10 cellular contexts compared by ENCODE assay signal in the genomic region with DNA sequence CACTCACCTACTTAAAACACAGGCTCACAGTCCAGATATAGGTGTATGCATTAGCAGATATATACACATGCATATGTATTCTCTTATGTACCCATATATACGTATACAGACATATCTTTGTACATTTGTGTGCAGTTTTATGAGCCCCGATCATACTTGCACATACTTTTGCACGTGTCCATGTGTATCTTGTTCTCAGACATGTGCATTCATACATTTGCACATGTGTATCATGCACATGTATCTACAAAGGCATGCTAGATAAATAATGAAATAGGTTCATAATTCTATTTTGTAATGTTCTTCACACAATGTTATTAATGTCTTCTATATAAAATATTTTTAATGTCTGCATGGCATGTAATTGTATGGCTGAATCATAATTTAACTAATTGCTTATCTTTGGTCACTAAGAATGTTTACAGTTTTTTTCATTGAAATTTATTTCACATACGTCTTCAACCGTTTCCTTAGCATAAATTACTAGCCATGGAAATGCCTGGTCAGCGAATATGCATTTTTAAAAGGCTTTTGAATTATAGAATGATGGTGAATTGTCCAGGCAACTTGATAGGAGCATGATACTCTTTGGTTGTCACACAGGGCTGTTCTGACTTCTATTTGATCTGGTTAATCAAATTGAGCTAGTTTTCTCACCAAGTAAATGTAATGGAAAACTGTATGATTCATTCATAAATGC. TPM values are rescaled to one million over a fixed set of nuclear protein-coding genes. Genes with fewer than 3 reads are reported as not detected.
DNase-seq lines count a peak whose midpoint lies in the region; ATAC-seq and TF ChIP-seq lines count a peak whose summit lies in the region.
"Had no signal": no experiment of that assay in that cellular context is flagged by ENCODE, and none has a peak within 500 bp of the region (broad histone marks: within the 10 kb centered on the region; RNA-seq: fewer than 3 reads in every experiment).

No MANE protein-coding gene starts in this region.

- POLR2A ChIA-PET in activated CD8-positive, alpha-beta T cell treated with anti-CD3 and anti-CD28 coated beads for 36 hours (lab: Charles Lee), result interaction anchor here (0.8 to 6.1 kb wide), 5 partner anchors 9 to 98 kb away, joined by 3 to 129 read pairs (median 5); partner anchors contain the start of gene GNPDA1

- peaks cover 2% of the 10 kb centered on the region for H3K9me3 Mint-ChIP-seq in activated naive CD4-positive, alpha-beta T cell treated with anti-CD3 and anti-CD28 coated beads for 36 hours
- peaks cover 7% of the 10 kb centered on the region for H3K9me3 Mint-ChIP-seq in activated CD8-positive, alpha-beta T cell treated with anti-CD3 and anti-CD28 coated beads for 36 hours
- peaks cover 4% of the 10 kb centered on the region for H3K9me3 Mint-ChIP-seq in glutamatergic neuron (ENCODE audit: unreplicated experiment)

- H4K8ac ChIP-seq in trophoblast cell (ENCODE audit: low read depth, low read length), result no peak overlapping the region

- H3K4me1 ChIP-seq in thoracic aorta (ENCODE audit: control insufficient read depth in 1 of 2, low read depth in 2 of 2) (peaks cover 30 to 70% of the 10 kb centered on the region in 2 donors), trophoblast cell (ENCODE audit: control insufficient read depth in 1 of 2, insufficient read depth in 2 of 2, low read length in 2 of 2) (peaks cover 0 to 2% of the 10 kb centered on the region in 2 experiments)

- no peaks in the 10 kb centered on the region for H3K27me3 ChIP-seq in thoracic aorta (replicated peaks; ENCODE audit: insufficient read depth)
- no peaks in the 10 kb centered on the region for H3K27me3 ChIP-seq in trophoblast cell (ENCODE audit: insufficient read depth, low read length)

- no CpG with 5 or more reads among the region's 6 CpGs for WGBS in trophoblast cell (ENCODE audit: extremely low coverage, insufficient coverage, insufficient read length)

- intact Hi-C loops in activated naive CD4-positive, alpha-beta T cell treated with anti-CD3 and anti-CD28 coated beads for 36 hours (cut with micrococcal nuclease), result loop anchor here (1.0 to 2.0 kb wide), 2 partner anchors 7 to 18 kb away; no protein-coding TSS in a partner anchor
- intact Hi-C loops in activated CD8-positive, alpha-beta T cell treated with anti-CD3 and anti-CD28 coated beads for 36 hours (cut with micrococcal nuclease), result no loop called here

- no peak overlapping the region for H3K18ac ChIP-seq in trophoblast cell (ENCODE audit: low read length)

- H2BK120ac ChIP-seq in trophoblast cell (ENCODE audit: insufficient read depth, low read length, poor library complexity), result no peak overlapping the region

- no peaks in the 10 kb centered on the region for H3K27me3 Mint-ChIP-seq in activated naive CD4-positive, alpha-beta T cell treated with anti-CD3 and anti-CD28 coated beads for 36 hours (ENCODE audit: low read depth)
- no peaks in the 10 kb centered on the region for H3K27me3 Mint-ChIP-seq in activated CD8-positive, alpha-beta T cell treated with anti-CD3 and anti-CD28 coated beads for 36 hours
- H3K27me3 Mint-ChIP-seq in glutamatergic neuron (ENCODE audit: unreplicated experiment), result peaks cover 6% of the 10 kb centered on the region

- no peak overlapping the region for H3K4me2 ChIP-seq in trophoblast cell (ENCODE audit: low read length)

- H3K36me3 ChIP-seq in thoracic aorta (no peaks in the 10 kb centered on the region), trophoblast cell (ENCODE audit: control insufficient read depth in 1 of 2, insufficient read depth in 2 of 2, low read length in 2 of 2) (no peaks in the 10 kb centered on the region)

- ATAC-seq in activated CD8-positive, alpha-beta T cell treated with anti-CD3 and anti-CD28 coated beads for 36 hours, result no peak
- no peak for ATAC-seq in thoracic aorta (ENCODE audit: insufficient number of reproducible peaks, low FRiP score, low read depth)
- ATAC-seq in HG02798 (IDR thresholded peaks at IDR 0.05; ENCODE audit: poor library complexity, unreplicated experiment), result no peak

- peak overlapping the region; percentile 87 for H3K4me3 Mint-ChIP-seq in activated naive CD4-positive, alpha-beta T cell treated with anti-CD3 and anti-CD28 coated beads for 36 hours
- H3K4me3 Mint-ChIP-seq in activated CD8-positive, alpha-beta T cell treated with anti-CD3 and anti-CD28 coated beads for 36 hours, result peak overlapping the region; percentile 93
- H3K4me3 Mint-ChIP-seq in glutamatergic neuron (ENCODE audit: unreplicated experiment), result peak overlapping the region; percentile 96

- H3K4me3 ChIP-seq in thoracic aorta (peak overlapping the region; percentile 89), trophoblast cell (ENCODE audit: low read depth, low read length) (no peak overlapping the region)

- H3K4me1 Mint-ChIP-seq in activated naive CD4-positive, alpha-beta T cell treated with anti-CD3 and anti-CD28 coated beads for 36 hours (ENCODE audit: low read depth), result peaks cover 69% of the 10 kb centered on the region
- H3K4me1 Mint-ChIP-seq in activated CD8-positive, alpha-beta T cell treated with anti-CD3 and anti-CD28 coated beads for 36 hours (ENCODE audit: low read depth), result peaks cover 66% of the 10 kb centered on the region
- peaks cover 8% of the 10 kb centered on the region for H3K4me1 Mint-ChIP-seq in glutamatergic neuron (ENCODE audit: low read depth, unreplicated experiment)

- no peak for DNase-seq in activated naive CD4-positive, alpha-beta T cell treated with anti-CD3 and anti-CD28 coated beads for 36 hours
- DNase-seq in activated naive CD4-positive, alpha-beta T cell (lab: John Stamatoyannopoulos, UW), result no peak
- no peak for DNase-seq in activated CD8-positive, alpha-beta T cell treated with anti-CD3 and anti-CD28 coated beads for 36 hours
- DNase-seq in glutamatergic neuron, result no peak
- DNase-seq in thoracic aorta (ENCODE audit: low spot score), result no peak
- no peak for DNase-seq in trophoblast cell
- no peak for DNase-seq in amniotic stem cell (lab: John Stamatoyannopoulos, UW)
- DNase-seq: NCI-H1930, WERI-Rb-1 had no signal

- no peak overlapping the region for H2BK5ac ChIP-seq in trophoblast cell (ENCODE audit: low read depth, low read length, poor library complexity)

- peak overlapping the region; percentile 95 for H3K27ac Mint-ChIP-seq in activated naive CD4-positive, alpha-beta T cell treated with anti-CD3 and anti-CD28 coated beads for 36 hours
- H3K27ac Mint-ChIP-seq in activated CD8-positive, alpha-beta T cell treated with anti-CD3 and anti-CD28 coated beads for 36 hours, result peak overlapping the region; percentile 95
- no peak overlapping the region for H3K27ac Mint-ChIP-seq in glutamatergic neuron (ENCODE audit: unreplicated experiment)

- H3K14ac ChIP-seq in trophoblast cell (ENCODE audit: low read length), result no peak overlapping the region

- H2AFZ ChIP-seq in trophoblast cell (ENCODE audit: insufficient read depth, low read length, poor library complexity), result no peak overlapping the region

- peaks cover 46% of the 10 kb centered on the region for H3K36me3 Mint-ChIP-seq in activated naive CD4-positive, alpha-beta T cell treated with anti-CD3 and anti-CD28 coated beads for 36 hours (ENCODE audit: low read depth)
- H3K36me3 Mint-ChIP-seq in activated CD8-positive, alpha-beta T cell treated with anti-CD3 and anti-CD28 coated beads for 36 hours (ENCODE audit: low read depth), result peaks cover 54% of the 10 kb centered on the region
- H3K36me3 Mint-ChIP-seq in glutamatergic neuron (ENCODE audit: unreplicated experiment), result no peaks in the 10 kb centered on the region

- no peak overlapping the region for H3K23ac ChIP-seq in trophoblast cell (ENCODE audit: low read length)

- H3K79me1 ChIP-seq in trophoblast cell (ENCODE audit: low read length), result peaks cover 5% of the 10 kb centered on the region

- H3K27ac ChIP-seq in thoracic aorta (no peak overlapping the region), trophoblast cell (ENCODE audit: low read depth, low read length) (no peak overlapping the region)

- no peak for TF ChIP-seq CTCF in activated CD8-positive, alpha-beta T cell treated with anti-CD3 and anti-CD28 coated beads for 36 hours (IDR thresholded peaks at IDR 0.05)
- no peak for TF ChIP-seq CTCF in glutamatergic neuron (IDR thresholded peaks at IDR 0.05; ENCODE audit: partially characterized antibody, unreplicated experiment)
- no peak for TF ChIP-seq CTCF in thoracic aorta (IDR thresholded peaks at IDR 0.05)

- no peaks in the 10 kb centered on the region for H3K9me3 ChIP-seq in thoracic aorta
- H3K9me3 ChIP-seq in trophoblast cell (ENCODE audit: insufficient read depth, low read depth, low read length), result no peaks in the 10 kb centered on the region

- CTCF ChIA-PET in activated naive CD4-positive, alpha-beta T cell treated with anti-CD3 and anti-CD28 coated beads for 36 hours (lab: Charles Lee), result interaction anchor here (0.7 to 7.7 kb wide), 12 partner anchors 13 to 120 kb away, joined by 3 to 121 read pairs (median 5); partner anchors contain the start of gene GNPDA1
- CTCF ChIA-PET in activated CD8-positive, alpha-beta T cell treated with anti-CD3 and anti-CD28 coated beads for 36 hours (lab: Charles Lee), result interaction anchor here (0.7 to 4.2 kb wide), 6 partner anchors 29 to 142 kb away, joined by 3 to 57 read pairs (median 14); partner anchors contain the start of genes GNPDA1 and RNF14

- H4K91ac ChIP-seq in trophoblast cell (ENCODE audit: low read depth, low read length), result no peak overlapping the region

- H3K79me2 ChIP-seq in trophoblast cell (ENCODE audit: control insufficient read depth, insufficient read depth, low read length, poor library complexity), result peaks cover 5% of the 10 kb centered on the region

- no peak overlapping the region for H2BK12ac ChIP-seq in trophoblast cell (ENCODE audit: low read length)

- no peak overlapping the region for H2AK5ac ChIP-seq in trophoblast cell (ENCODE audit: low read length)

- H3K9ac ChIP-seq in trophoblast cell (ENCODE audit: low read length), result no peak overlapping the region

- H3K4ac ChIP-seq in trophoblast cell (ENCODE audit: low read depth, low read length), result no peak overlapping the region

- no peak overlapping the region for H4K12ac ChIP-seq in trophoblast cell (ENCODE audit: low read depth, low read length)

RNA-seq across cellular contexts. Expression of gene NDFIP1, which starts 2.6 kb away (rescaled TPM):
- total RNA-seq in activated naive CD4-positive, alpha-beta T cell treated with anti-CD3 and anti-CD28 coated beads for 36 hours, result 100 to 1,000 TPM; 103 to 104 TPM
- 10 to 100 TPM; 93.8 to 96.9 TPM for total RNA-seq in activated CD8-positive, alpha-beta T cell treated with anti-CD3 and anti-CD28 coated beads for 36 hours
- total RNA-seq in glutamatergic neuron (ENCODE audit: unreplicated experiment) (56.1 TPM), thoracic aorta (100 to 1,000 TPM; 102 to 134 TPM)
- polyA plus RNA-seq in trophoblast cell (2013), result 26.2 and 27.0 TPM in 2 replicates
